In genomic region chr7:112939589-112940313, GRCh38 we compare ENCODE assay signal across 8 cellular contexts.
DNase-seq lines count a peak whose midpoint lies in the region; ATAC-seq and TF ChIP-seq lines count a peak whose summit lies in the region.

No MANE protein-coding gene starts in this region.

- TF ChIP-seq CTCF in colonic mucosa (IDR thresholded peaks at IDR 0.05): no peak

- DNase-seq in NCI-H524 treated with DMSO at 0.1 percent for 48 hours (lab: John Stamatoyannopoulos, UW): peak; percentile 97
- peak; percentile 99 for DNase-seq in activated CD4-positive, alpha-beta T cell treated with anti-CD3 and anti-CD28 coated beads for 48 hours
- peak; percentile 100 for DNase-seq in colonic mucosa
- DNase-seq in kidney tubule cell (ENCODE audit: low spot score): peak; percentile 99
- peak; percentile 97 to 98 for DNase-seq in stimulated activated CD4-positive, alpha-beta T cell treated with anti-CD3 and anti-CD28 coated beads, Interleukin-1b, Interleukin-23, amount 100 ng/mL, for 1 hour (ENCODE audit: low read depth in 2 of 2)

- peak overlapping the region; percentile 80 for H3K9ac ChIP-seq in BLaER1
- peak overlapping the region; percentile 87 to 91 for H3K9ac ChIP-seq in colonic mucosa (ENCODE audit: low read depth in 2 of 2, low read length in 2 of 2)

- no peaks in the 10 kb centered on the region for H3K9me3 ChIP-seq in BLaER1
- H3K9me3 ChIP-seq in colonic mucosa: no peaks in the 10 kb centered on the region

- H4K20me1 ChIP-seq in BLaER1: peaks cover 31% of the 10 kb centered on the region

- H3K27ac ChIP-seq in BLaER1 (peak overlapping the region; percentile 66), colonic mucosa (peak overlapping the region; percentile 60)

- intact Hi-C loops in colonic mucosa (cut with DNase I): no loop called here

- H3K27me3 ChIP-seq in BLaER1 (no peaks in the 10 kb centered on the region), colonic mucosa (no peaks in the 10 kb centered on the region)

- H3K4me1 ChIP-seq in BLaER1 (peaks cover 25% of the 10 kb centered on the region), colonic mucosa (no peaks in the 10 kb centered on the region)

- H3K4me2 ChIP-seq in BLaER1: peak overlapping the region; percentile 93

- H3K36me3 ChIP-seq in BLaER1 (peaks cover 4% of the 10 kb centered on the region; the same call in 1 of the 2 replicates), colonic mucosa (no peaks in the 10 kb centered on the region)

- ATAC-seq in GM19324 (IDR thresholded peaks at IDR 0.05; ENCODE audit: low FRiP score, unreplicated experiment) (peak; percentile 99), HG03460 (IDR thresholded peaks at IDR 0.05; ENCODE audit: unreplicated experiment) (peak; percentile 98)

- peak overlapping the region; percentile 93 for H3K4me3 ChIP-seq in BLaER1
- peak overlapping the region; percentile 86 for H3K4me3 ChIP-seq in colonic mucosa

Comparison
In these comparisons a context has a peak if more than half of its experiments do, and no peak if none do; other contexts are left out.
1. Peak in every context shown above with its lines: DNase-seq, ATAC-seq, H3K4me3 ChIP-seq and H3K27ac ChIP-seq.